In genomic region chr1:226939439-226940028, GRCh38 we compare ENCODE assay signal across 1 cellular context.
TF ChIP-seq lines count a peak whose summit lies in the region.

No MANE protein-coding gene starts in this region.

TF ChIP-seq in K562, 482 proteins besides CTCF, POLR2A, EP300 and RAD21 (continued from another document):
- TF ChIP-seq ZBTB26 (CRISPR knock-in tag; IDR thresholded peaks at IDR 0.05) = peak; percentile 54
- TF ChIP-seq BCOR (IDR thresholded peaks at IDR 0.05) = 0 out of 2 replicates have a peak, but pooled peaks have one; percentile 3
- peak; percentile 63; the same call in 1 of the 2 replicates for TF ChIP-seq ZNF175 (CRISPR knock-in tag; IDR thresholded peaks at IDR 0.05; ENCODE audit: low read depth)
- TF ChIP-seq SRSF3 (IDR thresholded peaks at IDR 0.05; ENCODE audit: insufficient read depth, low read length) = 0 out of 2 replicates have a peak, but pooled peaks have one; percentile 65
- TF ChIP-seq NR4A1 (CRISPR knock-in tag; IDR thresholded peaks at IDR 0.05) = peak; percentile 93
- peak; percentile 70 for TF ChIP-seq NR4A1 (tag; IDR thresholded peaks at IDR 0.05)
- TF ChIP-seq HMG20A (CRISPR knock-in tag; conservative IDR thresholded peaks at IDR 0.05) = no peak
- TF ChIP-seq ERF (CRISPR knock-in tag; IDR thresholded peaks at IDR 0.05) = peak; percentile 17; the same call in 1 of the 2 replicates
- no peak; the same call in 1 of the 2 replicates for TF ChIP-seq SMARCC2 (IDR thresholded peaks at IDR 0.05; ENCODE audit: low read depth)
- TF ChIP-seq ZC3H8 (IDR thresholded peaks at IDR 0.05) = no peak
- TF ChIP-seq CREBBP (IDR thresholded peaks at IDR 0.05; ENCODE audit: low read depth, low read length) = no peak
- TF ChIP-seq MAZ (CRISPR knock-in tag; conservative IDR thresholded peaks at IDR 0.05 in 1 of 2, IDR thresholded peaks at IDR 0.05 in 1 of 2) = peak; percentile 32 to 82; a peak in 2 of 4 replicates
- no peak for TF ChIP-seq ESRRA (IDR thresholded peaks at IDR 0.05; ENCODE audit: borderline replicate concordance, low read depth)
- TF ChIP-seq STAT5B (CRISPR knock-in tag; IDR thresholded peaks at IDR 0.05) = no peak
- TF ChIP-seq ZNF445 (CRISPR knock-in tag; IDR thresholded peaks at IDR 0.05; ENCODE audit: low read depth) = no peak
- TF ChIP-seq ZNF79 (CRISPR knock-in tag; IDR thresholded peaks at IDR 0.05; ENCODE audit: low read depth) = no peak
- TF ChIP-seq GTF3C2 (IDR thresholded peaks at IDR 0.05; ENCODE audit: borderline replicate concordance, extremely low read depth, insufficient read length) = no peak
- peak in 1 of 2 experiments; percentile 5; a peak in 1 of 4 replicates for TF ChIP-seq SRF (CRISPR knock-in tag; IDR thresholded peaks at IDR 0.05)
- TF ChIP-seq CBX2 (IDR thresholded peaks at IDR 0.05; ENCODE audit: insufficient read depth, low read length, poor library complexity, severe bottlenecking) = no peak
- peak; percentile 25; the same call in 1 of the 2 replicates for TF ChIP-seq ZNF263 (CRISPR knock-in tag; IDR thresholded peaks at IDR 0.05; ENCODE audit: borderline replicate concordance)
- TF ChIP-seq SRSF7 (optimal IDR thresholded peaks at IDR 0.05; ENCODE audit: low read depth, low read length) = no peak
- no peak for TF ChIP-seq TSC22D4 (tag; IDR thresholded peaks at IDR 0.05)
- TF ChIP-seq, protein P1, sequence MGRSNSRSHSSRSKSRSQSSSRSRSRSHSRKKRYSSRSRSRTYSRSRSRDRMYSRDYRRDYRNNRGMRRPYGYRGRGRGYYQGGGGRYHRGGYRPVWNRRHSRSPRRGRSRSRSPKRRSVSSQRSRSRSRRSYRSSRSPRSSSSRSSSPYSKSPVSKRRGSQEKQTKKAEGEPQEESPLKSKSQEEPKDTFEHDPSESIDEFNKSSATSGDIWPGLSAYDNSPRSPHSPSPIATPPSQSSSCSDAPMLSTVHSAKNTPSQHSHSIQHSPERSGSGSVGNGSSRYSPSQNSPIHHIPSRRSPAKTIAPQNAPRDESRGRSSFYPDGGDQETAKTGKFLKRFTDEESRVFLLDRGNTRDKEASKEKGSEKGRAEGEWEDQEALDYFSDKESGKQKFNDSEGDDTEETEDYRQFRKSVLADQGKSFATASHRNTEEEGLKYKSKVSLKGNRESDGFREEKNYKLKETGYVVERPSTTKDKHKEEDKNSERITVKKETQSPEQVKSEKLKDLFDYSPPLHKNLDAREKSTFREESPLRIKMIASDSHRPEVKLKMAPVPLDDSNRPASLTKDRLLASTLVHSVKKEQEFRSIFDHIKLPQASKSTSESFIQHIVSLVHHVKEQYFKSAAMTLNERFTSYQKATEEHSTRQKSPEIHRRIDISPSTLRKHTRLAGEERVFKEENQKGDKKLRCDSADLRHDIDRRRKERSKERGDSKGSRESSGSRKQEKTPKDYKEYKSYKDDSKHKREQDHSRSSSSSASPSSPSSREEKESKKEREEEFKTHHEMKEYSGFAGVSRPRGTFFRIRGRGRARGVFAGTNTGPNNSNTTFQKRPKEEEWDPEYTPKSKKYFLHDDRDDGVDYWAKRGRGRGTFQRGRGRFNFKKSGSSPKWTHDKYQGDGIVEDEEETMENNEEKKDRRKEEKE (IDR thresholded peaks at IDR 0.05; ENCODE audit: borderline replicate concordance in 1 of 2, control insufficient read depth in 1 of 2, low read depth in 2 of 2, low read length in 1 of 2) = no peak
- no peak for TF ChIP-seq RFX5 (IDR thresholded peaks at IDR 0.05; ENCODE audit: low read depth, low read length)
- TF ChIP-seq NCOA4 (IDR thresholded peaks at IDR 0.05; ENCODE audit: partially characterized antibody) = no peak
- TF ChIP-seq ZFP30 (CRISPR knock-in tag; IDR thresholded peaks at IDR 0.05; ENCODE audit: borderline replicate concordance) = no peak
- TF ChIP-seq, protein P2, sequence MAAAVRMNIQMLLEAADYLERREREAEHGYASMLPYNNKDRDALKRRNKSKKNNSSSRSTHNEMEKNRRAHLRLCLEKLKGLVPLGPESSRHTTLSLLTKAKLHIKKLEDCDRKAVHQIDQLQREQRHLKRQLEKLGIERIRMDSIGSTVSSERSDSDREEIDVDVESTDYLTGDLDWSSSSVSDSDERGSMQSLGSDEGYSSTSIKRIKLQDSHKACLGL (CRISPR knock-in tag; IDR thresholded peaks at IDR 0.05; ENCODE audit: borderline replicate concordance, poor library complexity, severe bottlenecking) = no peak
- no peak for TF ChIP-seq ZNF699 (CRISPR knock-in tag; IDR thresholded peaks at IDR 0.05; ENCODE audit: insufficient replicate concordance)
- TF ChIP-seq DIDO1 (tag; IDR thresholded peaks at IDR 0.05; ENCODE audit: low read depth) = no peak
- no peak for TF ChIP-seq RUNX1 (IDR thresholded peaks at IDR 0.05; ENCODE audit: low read depth)
- no peak for TF ChIP-seq ZNF197 (CRISPR knock-in tag; IDR thresholded peaks at IDR 0.05; ENCODE audit: low read depth)
- no peak for TF ChIP-seq MED1 (CRISPR knock-in tag; IDR thresholded peaks at IDR 0.05; ENCODE audit: borderline replicate concordance)
- no peak; a peak in 1 of 4 replicates for TF ChIP-seq FOXA3 (CRISPR knock-in tag; conservative IDR thresholded peaks at IDR 0.05 in 1 of 2, IDR thresholded peaks at IDR 0.05 in 1 of 2)
- TF ChIP-seq ZNF224 (CRISPR knock-in tag; IDR thresholded peaks at IDR 0.05) = peak; percentile 95
- TF ChIP-seq KHSRP (IDR thresholded peaks at IDR 0.05) = no peak
- no peak for TF ChIP-seq PPARD (CRISPR knock-in tag; IDR thresholded peaks at IDR 0.05)
- TF ChIP-seq IRF2 (CRISPR knock-in tag; IDR thresholded peaks at IDR 0.05) = no peak
- no peak for TF ChIP-seq U2AF2 (optimal IDR thresholded peaks at IDR 0.05; ENCODE audit: low read depth, low read length)
- no peak; the same call in 1 of the 2 replicates for TF ChIP-seq TCF3 (CRISPR knock-in tag; IDR thresholded peaks at IDR 0.05)
- no peak for TF ChIP-seq SRSF9 (IDR thresholded peaks at IDR 0.05; ENCODE audit: borderline replicate concordance, low read depth, low read length)
- 0 out of 2 replicates have a peak, but pooled peaks have one; percentile 53 for TF ChIP-seq ZNF57 (CRISPR knock-in tag; IDR thresholded peaks at IDR 0.05)
- peak; percentile 83 for TF ChIP-seq CBX1 (IDR thresholded peaks at IDR 0.05; ENCODE audit: low read depth)
- TF ChIP-seq GTF2F1 (IDR thresholded peaks at IDR 0.05; ENCODE audit: low read depth, low read length) = 0 out of 2 replicates have a peak, but pooled peaks have one; percentile 31
- no peak for TF ChIP-seq DNMT1 (IDR thresholded peaks at IDR 0.05)
- TF ChIP-seq, protein P3, sequence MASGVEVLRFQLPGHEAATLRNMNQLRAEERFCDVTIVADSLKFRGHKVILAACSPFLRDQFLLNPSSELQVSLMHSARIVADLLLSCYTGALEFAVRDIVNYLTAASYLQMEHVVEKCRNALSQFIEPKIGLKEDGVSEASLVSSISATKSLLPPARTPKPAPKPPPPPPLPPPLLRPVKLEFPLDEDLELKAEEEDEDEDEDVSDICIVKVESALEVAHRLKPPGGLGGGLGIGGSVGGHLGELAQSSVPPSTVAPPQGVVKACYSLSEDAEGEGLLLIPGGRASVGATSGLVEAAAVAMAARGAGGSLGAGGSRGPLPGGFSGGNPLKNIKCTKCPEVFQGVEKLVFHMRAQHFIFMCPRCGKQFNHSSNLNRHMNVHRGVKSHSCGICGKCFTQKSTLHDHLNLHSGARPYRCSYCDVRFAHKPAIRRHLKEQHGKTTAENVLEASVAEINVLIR (CRISPR knock-in tag; IDR thresholded peaks at IDR 0.05) = no peak
- TF ChIP-seq FOXP1 (CRISPR knock-in tag; IDR thresholded peaks at IDR 0.05) = peak; percentile 98; the same call in 1 of the 2 replicates
- TF ChIP-seq E2F4 (CRISPR knock-in tag; IDR thresholded peaks at IDR 0.05; ENCODE audit: low read depth) = peak; percentile 62; the same call in 1 of the 2 replicates
- peak; percentile 74; the same call in 1 of the 2 replicates for TF ChIP-seq MTA3 (IDR thresholded peaks at IDR 0.05; ENCODE audit: borderline replicate concordance)
- peak; percentile 54; the same call in 1 of the 2 replicates for TF ChIP-seq ZBED1 (IDR thresholded peaks at IDR 0.05)
- no peak for TF ChIP-seq GTF2A2 (tag; IDR thresholded peaks at IDR 0.05)
- no peak for TF ChIP-seq SIN3A (IDR thresholded peaks at IDR 0.05; ENCODE audit: borderline replicate concordance in 2 of 2, control insufficient read depth in 1 of 2, low read depth in 2 of 2, low read length in 2 of 2)
- TF ChIP-seq MTA1 (IDR thresholded peaks at IDR 0.05; ENCODE audit: borderline replicate concordance) = no peak
- TF ChIP-seq GABPB2 (CRISPR knock-in tag; conservative IDR thresholded peaks at IDR 0.05) = no peak
- TF ChIP-seq TEAD2 (tag; IDR thresholded peaks at IDR 0.05) = peak; percentile 65; the same call in 1 of the 2 replicates
- TF ChIP-seq TFE3 (CRISPR knock-in tag; IDR thresholded peaks at IDR 0.05) = no peak
- no peak for TF ChIP-seq NCOA1 (IDR thresholded peaks at IDR 0.05; ENCODE audit: low read depth)
- TF ChIP-seq XRCC4 (IDR thresholded peaks at IDR 0.05; ENCODE audit: extremely low read depth, insufficient read depth, insufficient read length) = no peak
- no peak for TF ChIP-seq MIER1 (IDR thresholded peaks at IDR 0.05; ENCODE audit: low read depth)
- no peak for TF ChIP-seq NELFE (IDR thresholded peaks at IDR 0.05; ENCODE audit: insufficient read depth, insufficient read length)
- 0 out of 4 replicates have a peak, but pooled peaks of 1 of the 2 experiments have one; percentile 2 for TF ChIP-seq KDM1A (IDR thresholded peaks at IDR 0.05)
- TF ChIP-seq YBX1 (IDR thresholded peaks at IDR 0.05) = no peak
- no peak for TF ChIP-seq RFX7 (CRISPR knock-in tag; IDR thresholded peaks at IDR 0.05)
- TF ChIP-seq ATF1 (CRISPR knock-in tag; IDR thresholded peaks at IDR 0.05) = no peak
- TF ChIP-seq ATF1 (tag; IDR thresholded peaks at IDR 0.05) = no peak
- peak; percentile 82; the same call in 1 of the 2 replicates for TF ChIP-seq ZBTB17 (CRISPR knock-in tag; IDR thresholded peaks at IDR 0.05)
- TF ChIP-seq MCM7 (IDR thresholded peaks at IDR 0.05) = no peak
- peak; percentile 25 for TF ChIP-seq CCNT2 (IDR thresholded peaks at IDR 0.05; ENCODE audit: borderline replicate concordance, extremely low read depth, insufficient read length, low read depth, low read length)
- peak; percentile 99 for TF ChIP-seq NRF1 (conservative IDR thresholded peaks at IDR 0.05 in 1 of 2, IDR thresholded peaks at IDR 0.05 in 1 of 2)
- TF ChIP-seq CBFA2T2 (conservative IDR thresholded peaks at IDR 0.05) = no peak
- TF ChIP-seq IFI16 (CRISPR knock-in tag; IDR thresholded peaks at IDR 0.05) = no peak
